Comparison of ENCODE assay signal across 1 cellular context in the genomic region with DNA sequence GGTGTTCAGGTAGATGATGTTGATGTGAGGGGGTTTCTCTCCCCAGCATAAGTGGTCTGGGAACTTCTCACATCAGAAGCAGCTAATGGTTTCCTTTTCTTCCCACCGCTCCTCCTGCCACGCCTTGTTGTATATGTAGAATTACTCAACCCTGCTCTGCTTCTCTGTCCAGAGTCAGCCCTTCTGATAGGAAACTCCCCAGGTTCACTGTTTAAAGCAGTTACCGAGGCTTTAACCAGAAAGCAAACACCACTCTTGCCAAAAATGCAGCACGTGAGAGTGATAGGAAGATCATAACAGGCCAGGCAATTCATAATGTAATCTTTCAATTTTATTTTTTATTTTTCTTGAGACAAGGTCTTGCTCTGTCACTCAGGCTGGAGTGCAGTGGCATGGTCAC.
TF ChIP-seq lines count a peak whose summit lies in the region.

No MANE protein-coding gene starts in this region.

TF ChIP-seq in SK-N-SH, 30 proteins besides CTCF, POLR2A, EP300 and RAD21 (continued from another document):
- TF ChIP-seq REST (IDR thresholded peaks at IDR 0.05; ENCODE audit: low read depth, low read length): no peak
- TF ChIP-seq TCF12 (IDR thresholded peaks at IDR 0.05): no peak
